Comparison of ENCODE assay signal across 25 cellular contexts in genomic region chr2:45837812-45838341, GRCh38.
A peak's percentile ranks its signal among the peaks of the same experiment; 100 is the strongest.
DNase-seq lines count a peak whose midpoint lies in the region; ATAC-seq and TF ChIP-seq lines count a peak whose summit lies in the region.
"Had no signal": no experiment of that assay in that cellular context is flagged by ENCODE, and none has a peak within 500 bp of the region (broad histone marks: within the 10 kb centered on the region; RNA-seq: fewer than 3 reads in every experiment).

No MANE protein-coding gene starts in this region.

- H3K27ac Mint-ChIP-seq in dendritic cell treated with granulocyte-macrophage colony-stimulating factor and Interleukin-4, amounts not matched to agents 40 ng/mL and 50 ng/mL, for 4 days: peak overlapping the region; percentile 25
- H3K27ac Mint-ChIP-seq in chondrocyte (ENCODE audit: unreplicated experiment): no peak overlapping the region
- H3K27ac Mint-ChIP-seq: CD4-positive, alpha-beta memory T cell; T-helper 17 cell had no signal

- intact Hi-C loops in dendritic cell treated with granulocyte-macrophage colony-stimulating factor and Interleukin-4, amounts not matched to agents 40 ng/mL and 50 ng/mL, for 4 days (cut with micrococcal nuclease): loop anchor here (5.0 kb wide), 1 partner anchor 54 kb away; no protein-coding TSS in a partner anchor

- H4K20me1 ChIP-seq in DND-41 (ENCODE audit: insufficient read depth, low read length): no peaks in the 10 kb centered on the region
- no peaks in the 10 kb centered on the region for H4K20me1 ChIP-seq in Karpas-422 (ENCODE audit: insufficient read depth, low read depth, low read length)
- peaks cover 5% of the 10 kb centered on the region for H4K20me1 ChIP-seq in osteoblast (ENCODE audit: insufficient read depth, low read length)

- peaks cover 13% of the 10 kb centered on the region for H3K27me3 Mint-ChIP-seq in dendritic cell treated with granulocyte-macrophage colony-stimulating factor and Interleukin-4, amounts not matched to agents 40 ng/mL and 50 ng/mL, for 4 days
- H3K27me3 Mint-ChIP-seq in chondrocyte (ENCODE audit: low read depth): no peaks in the 10 kb centered on the region
- H3K27me3 Mint-ChIP-seq: CD4-positive, alpha-beta memory T cell; T-helper 17 cell had no signal

- H3K27ac ChIP-seq in DND-41 (ENCODE audit: low read length) (peak overlapping the region; percentile 23; the same call in 1 of the 2 replicates), Karpas-422 (ENCODE audit: low read length) (peak overlapping the region; percentile 99), osteoblast (ENCODE audit: low read depth, low read length) (no peak overlapping the region)
- H3K27ac ChIP-seq: A549, HL-60, RWPE1, SK-N-MC had no signal

- H3K4me1 Mint-ChIP-seq in dendritic cell treated with granulocyte-macrophage colony-stimulating factor and Interleukin-4, amounts not matched to agents 40 ng/mL and 50 ng/mL, for 4 days (ENCODE audit: low read depth): peaks cover 74% of the 10 kb centered on the region
- peaks cover 12% of the 10 kb centered on the region for H3K4me1 Mint-ChIP-seq in chondrocyte (ENCODE audit: low read depth)

- H3K9me3 ChIP-seq in DND-41 (ENCODE audit: insufficient read depth, low read length, severe bottlenecking): no peaks in the 10 kb centered on the region
- H3K9me3 ChIP-seq in Karpas-422 (ENCODE audit: low read length): no peaks in the 10 kb centered on the region
- H3K9me3 ChIP-seq in osteoblast (ENCODE audit: low read depth, low read length): no peaks in the 10 kb centered on the region
- H3K9me3 ChIP-seq: A549, BE2C, Caco-2 had no signal

- no peak overlapping the region for H2AFZ ChIP-seq in DND-41 (ENCODE audit: low read depth, low read length)
- H2AFZ ChIP-seq in Karpas-422 (ENCODE audit: low read length): no peak overlapping the region
- no peak overlapping the region for H2AFZ ChIP-seq in osteoblast (ENCODE audit: low read length)

- no peaks in the 10 kb centered on the region for H3K36me3 Mint-ChIP-seq in dendritic cell treated with granulocyte-macrophage colony-stimulating factor and Interleukin-4, amounts not matched to agents 40 ng/mL and 50 ng/mL, for 4 days (ENCODE audit: low read depth)
- H3K36me3 Mint-ChIP-seq in chondrocyte (ENCODE audit: low read depth): peaks cover 1% of the 10 kb centered on the region

- no peaks in the 10 kb centered on the region for H3K27me3 ChIP-seq in DND-41 (ENCODE audit: insufficient read depth, low read length, poor library complexity)
- H3K27me3 ChIP-seq in Karpas-422 (ENCODE audit: low read length): no peaks in the 10 kb centered on the region
- H3K27me3 ChIP-seq in osteoblast (ENCODE audit: insufficient read depth, low read length): no peaks in the 10 kb centered on the region
- H3K27me3 ChIP-seq: BE2C had no signal

- H3K36me3 ChIP-seq in DND-41 (ENCODE audit: insufficient read depth, low read length) (no peaks in the 10 kb centered on the region), Karpas-422 (ENCODE audit: insufficient read depth, low read length) (no peaks in the 10 kb centered on the region), osteoblast (ENCODE audit: insufficient read depth, low read length) (no peaks in the 10 kb centered on the region)
- H3K36me3 ChIP-seq: BE2C had no signal

- H3K4me1 ChIP-seq in DND-41 (ENCODE audit: insufficient read depth, low read length): peaks cover 36% of the 10 kb centered on the region
- H3K4me1 ChIP-seq in Karpas-422 (ENCODE audit: low read length): peaks cover 100% of the 10 kb centered on the region
- H3K4me1 ChIP-seq in osteoblast (ENCODE audit: insufficient read depth, low read length): peaks cover 16% of the 10 kb centered on the region
- H3K4me1 ChIP-seq: A549, Caco-2 had no signal

- H3K79me2 ChIP-seq in DND-41 (ENCODE audit: insufficient read depth, low read length) (peaks cover 6% of the 10 kb centered on the region; the same call in 1 of the 2 replicates), Karpas-422 (ENCODE audit: low read length) (peaks cover 63% of the 10 kb centered on the region), osteoblast (ENCODE audit: insufficient read depth, low read length) (no peaks in the 10 kb centered on the region)

- no peak for ATAC-seq in DND-41 (ENCODE audit: insufficient read depth, low read depth)
- ATAC-seq in HG02973 (IDR thresholded peaks at IDR 0.05; ENCODE audit: unreplicated experiment): no peak
- ATAC-seq: A549, T-helper 17 cell had no signal

- no peak overlapping the region for H3K4me3 ChIP-seq in DND-41 (ENCODE audit: low read depth in 1 of 2, low read length in 2 of 2)
- H3K4me3 ChIP-seq in Karpas-422 (ENCODE audit: low read length): peak overlapping the region; percentile 68
- no peak overlapping the region for H3K4me3 ChIP-seq in osteoblast (ENCODE audit: insufficient read depth, low read length)
- H3K4me3 ChIP-seq: A549, SK-N-MC had no signal

- H3K9ac ChIP-seq in DND-41 (ENCODE audit: low read depth, low read length): no peak overlapping the region
- peak overlapping the region; percentile 85 for H3K9ac ChIP-seq in Karpas-422 (ENCODE audit: low read length)

- H3K9me3 Mint-ChIP-seq in dendritic cell treated with granulocyte-macrophage colony-stimulating factor and Interleukin-4, amounts not matched to agents 40 ng/mL and 50 ng/mL, for 4 days: no peaks in the 10 kb centered on the region
- H3K9me3 Mint-ChIP-seq in chondrocyte (ENCODE audit: low read depth): no peaks in the 10 kb centered on the region
- H3K9me3 Mint-ChIP-seq: CD4-positive, alpha-beta memory T cell had no signal

- H3K4me2 ChIP-seq in DND-41 (ENCODE audit: insufficient read depth, low read length) (no peak overlapping the region), Karpas-422 (ENCODE audit: low read depth, low read length, poor library complexity, severe bottlenecking) (peak overlapping the region; percentile 95), osteoblast (ENCODE audit: insufficient read depth, low read length) (no peak overlapping the region)
- H3K4me2 ChIP-seq: A549 had no signal

- no peak for DNase-seq in DND-41
- DNase-seq in Karpas-422: no peak
- no peak for DNase-seq in NCI-H748 (lab: John Stamatoyannopoulos, UW; ENCODE audit: unreplicated experiment)
- no peak for DNase-seq in osteoblast (ENCODE audit: insufficient read length, low spot score, missing footprints)
- DNase-seq in chondrocyte (ENCODE audit: low spot score): no peak
- DNase-seq: BE2C; Caco-2; CD4-positive, alpha-beta memory T cell; DMS 273 treated with DMSO at 0.1 percent for 48 hours; H7; KBM-7; NCI-H1092 treated with DMSO at 0.1 percent for 48 hours; NCI-H1436 treated with DMSO at 0.1 percent for 48 hours; NCI-H1930; NCI-H510A treated with DMSO at 0.1 percent for 48 hours; NCI-H774; SHP77 treated with DMSO at 0.1 percent for 48 hours; SW 1271; T-helper 17 cell had no signal

- H3K9me2 ChIP-seq in Karpas-422 (replicated peaks; ENCODE audit: insufficient read depth, low read length): no peaks in the 10 kb centered on the region

- TF ChIP-seq CTCF in DND-41 (IDR thresholded peaks at IDR 0.05; ENCODE audit: borderline replicate concordance, extremely low read depth, low read length, poor library complexity, severe bottlenecking) (no peak), osteoblast (IDR thresholded peaks at IDR 0.05; ENCODE audit: extremely low read depth, low read depth, low read length) (no peak), chondrocyte (IDR thresholded peaks at IDR 0.05) (no peak)

- H3K4me3 Mint-ChIP-seq in dendritic cell treated with granulocyte-macrophage colony-stimulating factor and Interleukin-4, amounts not matched to agents 40 ng/mL and 50 ng/mL, for 4 days: no peak overlapping the region
- no peak overlapping the region for H3K4me3 Mint-ChIP-seq in chondrocyte (ENCODE audit: unreplicated experiment)
- H3K4me3 Mint-ChIP-seq: CD4-positive, alpha-beta memory T cell; T-helper 17 cell had no signal
